In genomic region chr11:72023335-72023734, GRCh38 we compare ENCODE assay signal across 22 cellular contexts.
"Had no signal": no experiment of that assay in that cellular context is flagged by ENCODE, and none has a peak within 500 bp of the region (broad histone marks: within the 10 kb centered on the region; RNA-seq: fewer than 3 reads in every experiment).

No MANE protein-coding gene starts in this region.

- H3K9me3 Mint-ChIP-seq: activated naive CD8-positive, alpha-beta T cell treated with anti-CD3 and anti-CD28 coated beads, Interleukin-2, amount 10 ng/mL, durations not matched to agents 7 days and 5 days; mesothelial cell of epicardium; nephron had no signal

- H3K4me3 Mint-ChIP-seq: activated naive CD8-positive, alpha-beta T cell treated with anti-CD3 and anti-CD28 coated beads, Interleukin-2, amount 10 ng/mL, durations not matched to agents 7 days and 5 days; mesothelial cell of epicardium; nephron had no signal

- ATAC-seq: gastroesophageal sphincter, heart left ventricle, left lobe of liver had no signal

- FAIRE-seq: endometrium, kidney had no signal

- H3K27me3 Mint-ChIP-seq: activated naive CD8-positive, alpha-beta T cell treated with anti-CD3 and anti-CD28 coated beads, Interleukin-2, amount 10 ng/mL, durations not matched to agents 7 days and 5 days had no signal

- H3K27ac Mint-ChIP-seq: activated naive CD8-positive, alpha-beta T cell treated with anti-CD3 and anti-CD28 coated beads, Interleukin-2, amount 10 ng/mL, durations not matched to agents 7 days and 5 days had no signal

- H3K9me3 ChIP-seq: esophagus muscularis mucosa, gastroesophageal sphincter, heart left ventricle, thyroid gland had no signal

- H3K27me3 ChIP-seq: brain microvascular endothelial cell, esophagus muscularis mucosa, gastroesophageal sphincter, heart left ventricle, thyroid gland had no signal

- H3K4me3 ChIP-seq: esophagus muscularis mucosa, gastroesophageal sphincter, heart left ventricle, lung, thyroid gland had no signal

- DNase-seq: activated CD4-positive, alpha-beta T cell treated with anti-CD3 and anti-CD28 coated beads for 1 hour; activated CD4-positive, alpha-beta T cell treated with anti-CD3 and anti-CD28 coated beads, Interleukin-2, amount 50 U/mL, for 48 hours; activated effector memory CD4-positive, alpha-beta T cell treated with Interleukin-2 at 50 U/mL for 16 hours; activated naive CD8-positive, alpha-beta T cell treated with anti-CD3 and anti-CD28 coated beads, Interleukin-2, amount 10 ng/mL, durations not matched to agents 7 days and 5 days; activated T-cell treated with anti-CD3 and anti-CD28 coated beads, Interleukin-2, amount 50 U/mL, for 1 hour; brain microvascular endothelial cell; cortex of kidney; heart left ventricle; kidney; occipital lobe; retina; stimulated activated naive CD4-positive, alpha-beta T cell; T-helper 2 cell; thyroid gland had no signal

- H3K27ac ChIP-seq: brain microvascular endothelial cell, thyroid gland, VCaP had no signal
